8 cellular contexts compared by ENCODE assay signal in the genomic region with DNA sequence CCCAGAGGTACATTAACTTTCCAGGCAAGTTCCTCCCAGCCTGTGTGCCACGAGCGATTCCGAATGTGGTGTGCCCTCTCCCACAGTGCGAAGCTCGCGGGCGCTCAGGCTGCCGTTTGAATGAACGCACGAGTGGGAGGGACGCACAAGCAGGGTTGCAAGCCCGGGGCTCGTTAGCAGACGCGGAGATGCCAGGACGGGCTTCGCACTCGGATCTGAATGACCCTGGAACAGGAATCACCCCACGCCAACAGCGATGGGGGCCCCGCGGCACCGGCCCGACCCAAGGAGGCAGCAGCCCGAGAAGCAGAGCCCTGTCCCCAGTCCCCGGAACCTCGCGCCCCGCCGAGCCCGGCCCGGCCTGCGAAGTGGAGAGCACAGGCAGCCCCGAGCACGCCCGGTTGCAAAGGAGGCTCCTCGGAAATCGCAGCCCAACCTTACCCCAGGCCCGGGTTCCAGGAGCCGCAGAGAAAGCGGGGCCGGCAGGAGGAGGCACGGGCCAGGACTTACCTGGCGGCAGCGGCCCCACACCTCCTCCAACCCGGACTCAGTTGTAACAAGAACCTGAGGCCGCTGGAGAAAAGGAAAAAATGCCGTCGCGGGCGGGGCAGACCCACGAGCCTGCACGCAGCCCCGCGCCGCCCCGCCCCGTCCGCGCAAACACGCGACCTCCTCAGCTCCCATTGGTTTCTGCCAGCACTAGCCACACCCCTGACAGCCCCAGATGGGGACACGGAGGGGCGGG. TPM values are rescaled to one million over a fixed set of nuclear protein-coding genes. Genes with fewer than 3 reads are reported as not detected.
DNase-seq lines count a peak whose midpoint lies in the region; ATAC-seq and TF ChIP-seq lines count a peak whose summit lies in the region.

A gene with protein sequence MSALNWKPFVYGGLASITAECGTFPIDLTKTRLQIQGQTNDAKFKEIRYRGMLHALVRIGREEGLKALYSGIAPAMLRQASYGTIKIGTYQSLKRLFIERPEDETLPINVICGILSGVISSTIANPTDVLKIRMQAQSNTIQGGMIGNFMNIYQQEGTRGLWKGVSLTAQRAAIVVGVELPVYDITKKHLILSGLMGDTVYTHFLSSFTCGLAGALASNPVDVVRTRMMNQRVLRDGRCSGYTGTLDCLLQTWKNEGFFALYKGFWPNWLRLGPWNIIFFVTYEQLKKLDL (minus strand): TSS at position 584 of the 745 bp plus-strand sequence. CDS start 6,948 bp downstream, outside the sequence.

- peak in 1 of 4 donors; percentile 46 for TF ChIP-seq POLR2A in stomach (IDR thresholded peaks at IDR 0.05)

- H3F3A ChIP-seq in GM23338 (replicated peaks; ENCODE audit: low read depth) (peaks cover 21% of the 10 kb centered on the region; the same call in 1 of the 2 replicates), neural cell (ENCODE audit: insufficient read depth, low read length, poor library complexity, severe bottlenecking) (no peaks in the 10 kb centered on the region)

- TF ChIP-seq CTCF in GM23338 (conservative IDR thresholded peaks at IDR 0.05; ENCODE audit: low read depth in 2 of 2) (no peak), LNCaP clone FGC (IDR thresholded peaks at IDR 0.05; ENCODE audit: control insufficient read depth, extremely low read depth, insufficient read depth) (no peak), fibroblast of villous mesenchyme (IDR thresholded peaks at IDR 0.05; ENCODE audit: insufficient read depth, low read depth, low read length) (no peak), neural cell (IDR thresholded peaks at IDR 0.05; ENCODE audit: poor library complexity, severe bottlenecking) (no peak), stomach (IDR thresholded peaks at IDR 0.05) (no peak)

- no peak within 1 kb of the TSS for H3K27ac Mint-ChIP-seq in GM23338

- H3K4me3 Mint-ChIP-seq in GM23338: peak within 1 kb of the TSS; percentile 78

- no peaks in the 10 kb centered on the region for H3K9me3 ChIP-seq in neural cell (ENCODE audit: low read length)
- H3K9me3 ChIP-seq in stomach: no peaks in the 10 kb centered on the region

- no peaks in the 10 kb centered on the region for H3K4me1 ChIP-seq in GM23338 (ENCODE audit: insufficient read depth)
- peaks cover 25 to 41% (median 34%) of the 10 kb centered on the region in 4 donors for H3K4me1 ChIP-seq in stomach

- no peaks in the 10 kb centered on the region for H3K9me3 Mint-ChIP-seq in GM23338

- TF ChIP-seq EP300 in neural cell (conservative IDR thresholded peaks at IDR 0.05; ENCODE audit: poor library complexity, severe bottlenecking) (no peak), stomach (IDR thresholded peaks at IDR 0.05) (no peak)

- H3K4me1 Mint-ChIP-seq in GM23338: peaks cover 8% of the 10 kb centered on the region; the same call in 1 of the 3 replicates

- H4K20me1 ChIP-seq in GM23338 (replicated peaks; ENCODE audit: insufficient read depth) (peaks cover 3% of the 10 kb centered on the region; the same call in 1 of the 2 replicates), neural cell (ENCODE audit: insufficient read depth) (no peaks in the 10 kb centered on the region)

- DNase-seq in EH (ENCODE audit: low read depth) (peak; percentile 90), GM23338 (ENCODE audit: low spot score) (peak; percentile 96), LNCaP clone FGC (ENCODE audit: low read depth) (peak; percentile 46), SIG-M5 (lab: John Stamatoyannopoulos, UW) (peak; percentile 30), activated gamma-delta T cell (lab: John Stamatoyannopoulos, UW) (peak; percentile 84), fibroblast of villous mesenchyme (ENCODE audit: low read depth) (peak; percentile 90), stomach (peak; percentile 96)

- H3K4me2 ChIP-seq in GM23338 (peak within 1 kb of the TSS; percentile 85), neural cell (ENCODE audit: low read length) (peak within 1 kb of the TSS; percentile 69)

- 0% methylated on average over 38 to 64 of the region's 64 CpGs for WGBS in stomach, 5 donors

- H2AFZ ChIP-seq in GM23338 (peak within 1 kb of the TSS; percentile 91), neural cell (ENCODE audit: low read depth, low read length) (peak within 1 kb of the TSS; percentile 69)

- H3K36me3 Mint-ChIP-seq in GM23338 (ENCODE audit: low read depth): no peaks in the 10 kb centered on the region

- peak within 1 kb of the TSS; percentile 74 for H3K4me3 ChIP-seq in GM23338
- H3K4me3 ChIP-seq in LNCaP clone FGC (ENCODE audit: low read depth, low read length): peak within 1 kb of the TSS; percentile 79
- peak within 1 kb of the TSS; percentile 81 for H3K4me3 ChIP-seq in fibroblast of villous mesenchyme (ENCODE audit: low read depth, low read length)
- peak within 1 kb of the TSS; percentile 92 for H3K4me3 ChIP-seq in neural cell (ENCODE audit: low read length)
- H3K4me3 ChIP-seq in stomach: peak within 1 kb of the TSS; percentile 52 to 78 (median 70)

- no peak for TF ChIP-seq RAD21 in neural cell (conservative IDR thresholded peaks at IDR 0.05)

- intact Hi-C loops in stomach (cut with DNase I; ENCODE audit: low total_unique reads): no loop called here

- peak within 1 kb of the TSS; percentile 72 for H3K9ac ChIP-seq in neural cell (ENCODE audit: low read length)

- H3K36me3 ChIP-seq in GM23338 (ENCODE audit: insufficient read depth) (no peaks in the 10 kb centered on the region), neural cell (ENCODE audit: insufficient read depth, low read length) (no peaks in the 10 kb centered on the region), stomach (no peaks in the 10 kb centered on the region)

- peaks cover 16% of the 10 kb centered on the region for H3K27me3 Mint-ChIP-seq in GM23338 (ENCODE audit: insufficient read depth, low read depth, poor library complexity)

- H3K9me2 ChIP-seq in GM23338 (ENCODE audit: insufficient read depth) (no peaks in the 10 kb centered on the region), neural cell (ENCODE audit: insufficient read depth, low read length) (no peaks in the 10 kb centered on the region)

- H3K27ac ChIP-seq in GM23338 (ENCODE audit: low read depth) (no peak within 1 kb of the TSS; the same call in 1 of the 2 replicates), neural cell (ENCODE audit: low read length) (peak within 1 kb of the TSS; percentile 62), stomach (peak within 1 kb of the TSS; percentile 87 to 95 (median 90))

- H3K79me2 ChIP-seq in GM23338 (replicated peaks; ENCODE audit: insufficient read depth) (0 out of 2 replicates have a peak, but pooled peaks cover 4% of the 10 kb centered on the region), neural cell (replicated peaks; ENCODE audit: insufficient read depth, low read length) (no peaks in the 10 kb centered on the region)

- ATAC-seq in GM23338: peak; percentile 96

- peaks cover 11% of the 10 kb centered on the region for H3K27me3 ChIP-seq in GM23338 (ENCODE audit: insufficient read depth)
- no peaks in the 10 kb centered on the region for H3K27me3 ChIP-seq in neural cell (ENCODE audit: insufficient read depth, low read depth, low read length)
- H3K27me3 ChIP-seq in stomach: no peaks in the 10 kb centered on the region

TF ChIP-seq in GM23338, 12 proteins besides CTCF, POLR2A, EP300 and RAD21 (continues in another document):
- TF ChIP-seq JUNB (IDR thresholded peaks at IDR 0.05; ENCODE audit: unreplicated experiment): no peak

TF ChIP-seq in neural cell, 6 proteins besides CTCF, POLR2A, EP300 and RAD21:
- TF ChIP-seq, protein P1, sequence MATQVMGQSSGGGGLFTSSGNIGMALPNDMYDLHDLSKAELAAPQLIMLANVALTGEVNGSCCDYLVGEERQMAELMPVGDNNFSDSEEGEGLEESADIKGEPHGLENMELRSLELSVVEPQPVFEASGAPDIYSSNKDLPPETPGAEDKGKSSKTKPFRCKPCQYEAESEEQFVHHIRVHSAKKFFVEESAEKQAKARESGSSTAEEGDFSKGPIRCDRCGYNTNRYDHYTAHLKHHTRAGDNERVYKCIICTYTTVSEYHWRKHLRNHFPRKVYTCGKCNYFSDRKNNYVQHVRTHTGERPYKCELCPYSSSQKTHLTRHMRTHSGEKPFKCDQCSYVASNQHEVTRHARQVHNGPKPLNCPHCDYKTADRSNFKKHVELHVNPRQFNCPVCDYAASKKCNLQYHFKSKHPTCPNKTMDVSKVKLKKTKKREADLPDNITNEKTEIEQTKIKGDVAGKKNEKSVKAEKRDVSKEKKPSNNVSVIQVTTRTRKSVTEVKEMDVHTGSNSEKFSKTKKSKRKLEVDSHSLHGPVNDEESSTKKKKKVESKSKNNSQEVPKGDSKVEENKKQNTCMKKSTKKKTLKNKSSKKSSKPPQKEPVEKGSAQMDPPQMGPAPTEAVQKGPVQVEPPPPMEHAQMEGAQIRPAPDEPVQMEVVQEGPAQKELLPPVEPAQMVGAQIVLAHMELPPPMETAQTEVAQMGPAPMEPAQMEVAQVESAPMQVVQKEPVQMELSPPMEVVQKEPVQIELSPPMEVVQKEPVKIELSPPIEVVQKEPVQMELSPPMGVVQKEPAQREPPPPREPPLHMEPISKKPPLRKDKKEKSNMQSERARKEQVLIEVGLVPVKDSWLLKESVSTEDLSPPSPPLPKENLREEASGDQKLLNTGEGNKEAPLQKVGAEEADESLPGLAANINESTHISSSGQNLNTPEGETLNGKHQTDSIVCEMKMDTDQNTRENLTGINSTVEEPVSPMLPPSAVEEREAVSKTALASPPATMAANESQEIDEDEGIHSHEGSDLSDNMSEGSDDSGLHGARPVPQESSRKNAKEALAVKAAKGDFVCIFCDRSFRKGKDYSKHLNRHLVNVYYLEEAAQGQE (IDR thresholded peaks at IDR 0.05; ENCODE audit: borderline replicate concordance): peak; percentile 39
- TF ChIP-seq TAF1 (IDR thresholded peaks at IDR 0.05; ENCODE audit: low read depth): no peak
- peak; percentile 83 for TF ChIP-seq MXI1 (conservative IDR thresholded peaks at IDR 0.05; ENCODE audit: poor library complexity, severe bottlenecking)
- no peak for TF ChIP-seq SMC3 (conservative IDR thresholded peaks at IDR 0.05; ENCODE audit: poor library complexity)
- TF ChIP-seq POLR2AphosphoS5 (IDR thresholded peaks at IDR 0.05): peak; percentile 53
- TF ChIP-seq EZH2 (IDR thresholded peaks at IDR 0.05; ENCODE audit: borderline replicate concordance, insufficient read depth, low read length, poor library complexity, severe bottlenecking): no peak

RNA-seq across cellular contexts. Expression of the gene that starts here (rescaled TPM):
- total RNA-seq in GM23338 (2014; rRNA removed; shearing (Covaris generic)): 4.3 and 7.5 TPM in 2 replicates
- polyA plus RNA-seq in GM23338 (2016; fragmentation: Nextera tagmentation; extraction: Ambion mirVana): 1.6 and 2.0 TPM in 2 replicates
- 18.0 and 24.2 TPM in 2 replicates for total RNA-seq in fibroblast of villous mesenchyme
- 3.9 and 4.9 TPM in 2 replicates for polyA plus RNA-seq in neural cell
- 7.5 and 9.8 TPM in 2 replicates for polyA minus RNA-seq in neural cell
- 10 to 100 TPM in 2 of 5 donors, 1 to 10 TPM in 3; 3.5 to 51.9 (median 8.7) TPM for total RNA-seq in stomach
- polyA plus RNA-seq in stomach: 1 to 10 TPM; 2.9 to 7.4 (median 6.9) TPM

Comparison
In these comparisons a context has a peak if more than half of its experiments do, and no peak if none do; other contexts are left out.
1. DNase-seq: peak in every context shown above with its lines; median percentile 96 in GM23338; 96 in stomach; 90 in EH; 90 in fibroblast of villous mesenchyme; 84 in activated gamma-delta T cell; 46 in LNCaP clone FGC; 30 in SIG-M5.